ENCODE assay signal across 16 cellular contexts in genomic region chr11:111334495-111335123, GRCh38. TPM values are rescaled to one million over a fixed set of nuclear protein-coding genes. Genes with fewer than 3 reads are reported as not detected.
DNase-seq lines count a peak whose midpoint lies in the region; ATAC-seq, FAIRE-seq and TF ChIP-seq lines count a peak whose summit lies in the region.
"Had no signal": no experiment of that assay in that cellular context is flagged by ENCODE, and none has a peak within 500 bp of the region (broad histone marks: within the 10 kb centered on the region; RNA-seq: fewer than 3 reads in every experiment).

No MANE protein-coding gene starts in this region.

- in situ Hi-C loops in ACHN (cut with HindIII; ENCODE audit: low pct_ligation_motif_present, low pct_unique_long_range_greater_than_20kb, low sequenced_read_pairs) (no loop called here), KBM-7 (cut with MboI; ENCODE audit: low pct_unique_long_range_greater_than_20kb, low sequenced_read_pairs) (no loop called here)

- no peaks in the 10 kb centered on the region for H3K9me3 ChIP-seq in small intestine (ENCODE audit: control insufficient read depth, low read depth)
- H3K9me3 ChIP-seq: HAP-1, thoracic aorta had no signal

- 20 to 55% (median 28%) methylated on average over 6 of the region's 6 CpGs for WGBS in small intestine, 3 donors

- no peaks in the 10 kb centered on the region for H3K36me3 ChIP-seq in small intestine (ENCODE audit: control insufficient read depth in 2 of 2, insufficient read depth in 2 of 2, low read length in 2 of 2)
- H3K36me3 ChIP-seq: HAP-1, thoracic aorta had no signal

- DNase-seq in LNCaP clone FGC (ENCODE audit: low read depth) (peak; percentile 99), NCI-H345 (lab: John Stamatoyannopoulos, UW) (peak; percentile 97), astrocyte of the hippocampus (ENCODE audit: low read depth, low spot score) (peak; percentile 16), small intestine (peak; percentile 18), ACHN (no peak), KBM-7 (no peak), SIG-M5 treated with dmso at 0.1 percent for 504 hours (lab: John Stamatoyannopoulos, UW; ENCODE audit: unreplicated experiment) (no peak)
- DNase-seq: activated T-cell treated with anti-CD3 and anti-CD28 coated beads, Interleukin-2, amount 50 U/mL, for 72 hours; DND-41; effector CD8-positive, alpha-beta T cell had no signal

- H3K4me1 ChIP-seq in small intestine (ENCODE audit: control insufficient read depth in 2 of 2, insufficient read depth in 1 of 2, low read depth in 1 of 2, low read length in 1 of 2) = peaks cover 7 to 14% of the 10 kb centered on the region in 2 donors
- H3K4me1 ChIP-seq: HAP-1 had no signal

- no peak for FAIRE-seq in small intestine (lab: Jason Lieb, UNC)
- FAIRE-seq: astrocyte, frontal cortex, GM12892 had no signal

- H3K4me3 ChIP-seq in LNCaP clone FGC (ENCODE audit: low read depth, low read length) (no peak overlapping the region), small intestine (ENCODE audit: low read depth in 1 of 2, low read length in 2 of 2) (no peak overlapping the region)
- H3K4me3 ChIP-seq: HAP-1, thoracic aorta had no signal

- ATAC-seq in HG03442 (IDR thresholded peaks at IDR 0.05; ENCODE audit: unreplicated experiment) = no peak
- ATAC-seq: activated T-cell treated with anti-CD3 and anti-CD28 coated beads, Interleukin-2, amount 50 U/mL, for 72 hours had no signal

- H3K27ac ChIP-seq in small intestine (ENCODE audit: low read depth in 1 of 2, low read length in 1 of 2) = no peak overlapping the region

- TF ChIP-seq CTCF in LNCaP clone FGC (IDR thresholded peaks at IDR 0.05; ENCODE audit: control insufficient read depth, extremely low read depth, insufficient read depth) = no peak

- H3K27me3 ChIP-seq in small intestine (ENCODE audit: control insufficient read depth in 2 of 2, insufficient read depth in 2 of 2, low read length in 2 of 2) = no peaks in the 10 kb centered on the region

RNA-seq across cellular contexts. Expression of gene POU2AF3, which starts 36.3 kb away (rescaled TPM):
- polyA plus RNA-seq in small intestine = 1 to 10 TPM; 3.4 to 6.5 (median 6.2) TPM

RNA-seq across cellular contexts. Expression of gene POU2AF1, which starts 44.5 kb away (rescaled TPM):
- 1 to 10 TPM; 1.1 to 9.2 (median 5.6) TPM for polyA plus RNA-seq in small intestine

Comparison
In these comparisons a context has a peak if more than half of its experiments do, and no peak if none do; other contexts are left out.
1. DNase-seq: peak in LNCaP clone FGC (single experiment), NCI-H345 (single experiment), astrocyte of the hippocampus (single experiment) and small intestine (single experiment); none in ACHN (single experiment), KBM-7 (single experiment) and SIG-M5 treated with dmso at 0.1 percent for 504 hours (single experiment).